ENCODE assay signal across 1 cellular context in the genomic region with DNA sequence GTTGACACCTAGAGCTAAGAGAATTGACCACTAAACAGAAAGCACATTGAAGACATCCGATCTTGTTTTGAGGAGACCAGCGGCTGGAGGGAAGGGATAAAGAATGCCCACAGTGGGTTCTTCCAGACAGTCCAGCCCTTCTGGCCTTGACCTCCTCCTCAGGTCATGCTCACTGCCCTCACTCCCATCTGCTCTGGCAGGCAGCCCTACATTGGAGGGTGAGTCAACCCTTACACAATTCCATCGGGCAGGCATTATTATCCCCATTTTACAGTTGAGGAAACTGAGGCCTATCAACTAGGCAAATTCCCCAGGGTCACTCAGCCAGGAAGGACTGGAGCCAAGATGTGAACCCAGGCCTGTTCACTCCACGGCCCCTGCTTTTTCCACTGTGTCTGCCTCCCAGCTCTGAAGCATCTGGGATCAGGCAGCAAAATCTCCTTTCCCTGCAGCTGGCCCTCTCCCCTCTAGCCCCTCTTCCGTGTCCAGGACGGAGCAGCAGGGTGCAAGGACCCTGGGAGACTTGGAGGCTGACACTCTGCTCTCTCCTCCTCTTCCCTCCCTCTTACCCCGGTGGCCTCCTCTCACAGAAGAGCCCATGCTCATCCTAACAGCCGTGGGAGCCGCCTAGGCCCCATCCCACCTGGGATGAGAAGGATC.
TF ChIP-seq lines count a peak whose summit lies in the region.

No MANE protein-coding gene starts in this region.

TF ChIP-seq in H1, 55 proteins besides CTCF, POLR2A, EP300 and RAD21:
- TF ChIP-seq TEAD4 (IDR thresholded peaks at IDR 0.05; ENCODE audit: low read depth, low read length), result no peak
- TF ChIP-seq GTF2F1 (IDR thresholded peaks at IDR 0.05; ENCODE audit: borderline replicate concordance, low read depth, low read length), result no peak
- no peak for TF ChIP-seq JUND (IDR thresholded peaks at IDR 0.05; ENCODE audit: low read length)
- TF ChIP-seq, protein P1, sequence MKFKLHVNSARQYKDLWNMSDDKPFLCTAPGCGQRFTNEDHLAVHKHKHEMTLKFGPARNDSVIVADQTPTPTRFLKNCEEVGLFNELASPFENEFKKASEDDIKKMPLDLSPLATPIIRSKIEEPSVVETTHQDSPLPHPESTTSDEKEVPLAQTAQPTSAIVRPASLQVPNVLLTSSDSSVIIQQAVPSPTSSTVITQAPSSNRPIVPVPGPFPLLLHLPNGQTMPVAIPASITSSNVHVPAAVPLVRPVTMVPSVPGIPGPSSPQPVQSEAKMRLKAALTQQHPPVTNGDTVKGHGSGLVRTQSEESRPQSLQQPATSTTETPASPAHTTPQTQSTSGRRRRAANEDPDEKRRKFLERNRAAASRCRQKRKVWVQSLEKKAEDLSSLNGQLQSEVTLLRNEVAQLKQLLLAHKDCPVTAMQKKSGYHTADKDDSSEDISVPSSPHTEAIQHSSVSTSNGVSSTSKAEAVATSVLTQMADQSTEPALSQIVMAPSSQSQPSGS (IDR thresholded peaks at IDR 0.05; ENCODE audit: low read length), result no peak
- no peak for TF ChIP-seq KDM4A (IDR thresholded peaks at IDR 0.05; ENCODE audit: low read depth, low read length, severe bottlenecking)
- no peak for TF ChIP-seq SP2 (IDR thresholded peaks at IDR 0.05; ENCODE audit: low read length)
- TF ChIP-seq POU5F1 (IDR thresholded peaks at IDR 0.05; ENCODE audit: low read depth, low read length), result no peak
- TF ChIP-seq RNF2 (IDR thresholded peaks at IDR 0.05; ENCODE audit: borderline replicate concordance, low read depth, low read length, missing control alignments, poor library complexity, severe bottlenecking), result no peak
- no peak for TF ChIP-seq KDM5A (IDR thresholded peaks at IDR 0.05; ENCODE audit: low read length)
- TF ChIP-seq SIN3A (conservative IDR thresholded peaks at IDR 0.05 in 1 of 2, IDR thresholded peaks at IDR 0.05 in 1 of 2; ENCODE audit: low read depth in 1 of 2, low read length in 2 of 2), result no peak
- TF ChIP-seq TAF7 (optimal IDR thresholded peaks at IDR 0.05; ENCODE audit: borderline replicate concordance, low read depth, low read length), result no peak
- no peak for TF ChIP-seq TAF1 (IDR thresholded peaks at IDR 0.05; ENCODE audit: low read depth, low read length)
